Comparison of ENCODE assay signal across 1 cellular context in genomic region chr2:61763605-61764034, GRCh38.
TF ChIP-seq lines count a peak whose summit lies in the region.

No MANE protein-coding gene starts in this region.

TF ChIP-seq in HepG2, 621 proteins besides CTCF, POLR2A, EP300 and RAD21 (continued from another document and continues in another):
- TF ChIP-seq ZBTB4 (CRISPR knock-in tag; IDR thresholded peaks at IDR 0.05; ENCODE audit: borderline replicate concordance) = no peak
- no peak for TF ChIP-seq HNRNPH1 (optimal IDR thresholded peaks at IDR 0.05; ENCODE audit: low read depth, low read length)
- TF ChIP-seq ATF3 (CRISPR knock-in tag; IDR thresholded peaks at IDR 0.05) = 0 out of 2 replicates have a peak, but pooled peaks have one; percentile 14
- TF ChIP-seq SNAPC5 (CRISPR knock-in tag; IDR thresholded peaks at IDR 0.05; ENCODE audit: borderline replicate concordance) = 0 out of 2 replicates have a peak, but pooled peaks have one; percentile 20
- no peak for TF ChIP-seq KLF12 (CRISPR knock-in tag; IDR thresholded peaks at IDR 0.05; ENCODE audit: borderline replicate concordance)
- TF ChIP-seq ZNF672 (CRISPR knock-in tag; IDR thresholded peaks at IDR 0.05) = no peak
- TF ChIP-seq MAFF (IDR thresholded peaks at IDR 0.05; ENCODE audit: low read depth, low read length) = no peak
- no peak for TF ChIP-seq ONECUT2 (CRISPR knock-in tag; IDR thresholded peaks at IDR 0.05)
- TF ChIP-seq ELF1 (CRISPR knock-in tag; IDR thresholded peaks at IDR 0.05) = no peak
- no peak for TF ChIP-seq ZBTB33 (CRISPR knock-in tag; IDR thresholded peaks at IDR 0.05)
- peak; percentile 28; the same call in 1 of the 2 replicates for TF ChIP-seq RARA (CRISPR knock-in tag; IDR thresholded peaks at IDR 0.05)
- no peak for TF ChIP-seq JUN (CRISPR knock-in tag; IDR thresholded peaks at IDR 0.05)
- no peak for TF ChIP-seq ZGPAT (CRISPR knock-in tag; IDR thresholded peaks at IDR 0.05)
- TF ChIP-seq FOSL1 (CRISPR knock-in tag; IDR thresholded peaks at IDR 0.05; ENCODE audit: borderline replicate concordance) = no peak
- no peak for TF ChIP-seq HNF1B (CRISPR knock-in tag; IDR thresholded peaks at IDR 0.05)
- no peak for TF ChIP-seq ZFP37 (CRISPR knock-in tag; IDR thresholded peaks at IDR 0.05; ENCODE audit: borderline replicate concordance)
- TF ChIP-seq PBX3 (CRISPR knock-in tag; IDR thresholded peaks at IDR 0.05; ENCODE audit: borderline replicate concordance) = no peak
- TF ChIP-seq SIX1 (CRISPR knock-in tag; IDR thresholded peaks at IDR 0.05; ENCODE audit: borderline replicate concordance) = no peak
- TF ChIP-seq ZNF83 (CRISPR knock-in tag; IDR thresholded peaks at IDR 0.05; ENCODE audit: borderline replicate concordance) = no peak
- TF ChIP-seq ZNF124 (CRISPR knock-in tag; IDR thresholded peaks at IDR 0.05) = 0 out of 2 replicates have a peak, but pooled peaks have one; percentile 61
- TF ChIP-seq ZNF773 (CRISPR knock-in tag; IDR thresholded peaks at IDR 0.05; ENCODE audit: borderline replicate concordance) = no peak
- no peak for TF ChIP-seq ZNF34 (CRISPR knock-in tag; IDR thresholded peaks at IDR 0.05; ENCODE audit: borderline replicate concordance)
- TF ChIP-seq HDAC6 (IDR thresholded peaks at IDR 0.05; ENCODE audit: low read depth, low read length) = no peak
- TF ChIP-seq ZNF382 (CRISPR knock-in tag; IDR thresholded peaks at IDR 0.05; ENCODE audit: borderline replicate concordance) = no peak
- TF ChIP-seq CREB3 (CRISPR knock-in tag; IDR thresholded peaks at IDR 0.05) = no peak; the same call in 1 of the 2 replicates
- TF ChIP-seq ZNF574 (CRISPR knock-in tag; IDR thresholded peaks at IDR 0.05) = no peak
- TF ChIP-seq E2F2 (CRISPR knock-in tag; IDR thresholded peaks at IDR 0.05; ENCODE audit: borderline replicate concordance) = no peak
- TF ChIP-seq AGO2 (optimal IDR thresholded peaks at IDR 0.05; ENCODE audit: low read depth, low read length) = no peak
- no peak for TF ChIP-seq SCMH1 (CRISPR knock-in tag; IDR thresholded peaks at IDR 0.05; ENCODE audit: borderline replicate concordance)
- TF ChIP-seq KLF15 (CRISPR knock-in tag; IDR thresholded peaks at IDR 0.05; ENCODE audit: borderline replicate concordance) = no peak
- no peak for TF ChIP-seq GMEB1 (CRISPR knock-in tag; IDR thresholded peaks at IDR 0.05; ENCODE audit: borderline replicate concordance)
- no peak for TF ChIP-seq SP1 (IDR thresholded peaks at IDR 0.05)
- no peak for TF ChIP-seq SP1 (CRISPR knock-in tag; IDR thresholded peaks at IDR 0.05)
- TF ChIP-seq ZNF775 (CRISPR knock-in tag; IDR thresholded peaks at IDR 0.05; ENCODE audit: borderline replicate concordance) = no peak
- TF ChIP-seq RNF2 (conservative IDR thresholded peaks at IDR 0.05; ENCODE audit: low read depth) = no peak
